1 cellular context compared by ENCODE assay signal in the genomic region with DNA sequence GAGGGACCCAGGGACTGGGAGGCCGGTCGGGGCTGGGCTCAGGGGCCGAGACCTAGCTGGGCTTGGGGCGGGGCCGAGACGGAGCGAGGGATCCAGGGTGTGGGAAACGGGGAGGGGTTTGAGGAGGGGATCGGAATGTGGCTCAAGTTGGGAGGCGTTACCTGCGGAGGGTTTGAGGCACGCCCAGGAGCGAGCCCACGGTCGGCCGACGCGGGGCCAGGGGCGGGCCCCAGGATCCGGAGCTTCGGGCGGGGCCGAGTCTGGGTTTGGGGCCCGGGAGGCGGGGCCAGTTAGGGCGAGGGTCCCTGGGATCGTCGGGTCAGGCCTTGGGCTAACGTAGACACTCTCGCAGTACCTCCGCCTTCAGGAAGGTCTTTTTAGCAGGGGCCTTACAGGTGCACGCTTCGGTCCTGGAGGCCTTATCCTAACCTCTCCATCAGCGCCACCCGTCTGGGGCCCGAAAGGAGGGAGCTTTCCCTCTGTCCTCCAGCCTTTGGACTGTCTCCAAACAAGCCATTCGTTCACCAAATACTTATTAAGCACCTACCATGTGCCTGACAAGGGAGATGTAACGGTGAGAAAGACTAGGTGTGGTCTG.
A peak's percentile ranks its signal among the peaks of the same experiment; 100 is the strongest.
TF ChIP-seq lines count a peak whose summit lies in the region.
"Not testable (repeated sequence)": the region's sequence is repeated elsewhere in the genome, so short reads cannot be mapped to it uniquely, and the experiment has no call there.

No MANE protein-coding gene starts in this region.

TF ChIP-seq in HepG2, 621 proteins besides CTCF, POLR2A, EP300 and RAD21 (continued from another document and continues in another):
- TF ChIP-seq, protein P1, sequence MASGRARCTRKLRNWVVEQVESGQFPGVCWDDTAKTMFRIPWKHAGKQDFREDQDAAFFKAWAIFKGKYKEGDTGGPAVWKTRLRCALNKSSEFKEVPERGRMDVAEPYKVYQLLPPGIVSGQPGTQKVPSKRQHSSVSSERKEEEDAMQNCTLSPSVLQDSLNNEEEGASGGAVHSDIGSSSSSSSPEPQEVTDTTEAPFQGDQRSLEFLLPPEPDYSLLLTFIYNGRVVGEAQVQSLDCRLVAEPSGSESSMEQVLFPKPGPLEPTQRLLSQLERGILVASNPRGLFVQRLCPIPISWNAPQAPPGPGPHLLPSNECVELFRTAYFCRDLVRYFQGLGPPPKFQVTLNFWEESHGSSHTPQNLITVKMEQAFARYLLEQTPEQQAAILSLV (CRISPR knock-in tag; IDR thresholded peaks at IDR 0.05; ENCODE audit: borderline replicate concordance): peak; percentile 45; the same call in 1 of the 2 replicates
- TF ChIP-seq ZNF891 (CRISPR knock-in tag; IDR thresholded peaks at IDR 0.05) (0 out of 2 replicates have a peak, but pooled peaks have one; percentile 35), HDAC1 (CRISPR knock-in tag; IDR thresholded peaks at IDR 0.05) (0 out of 2 replicates have a peak, but pooled peaks have one; percentile 40), ZNF788 (CRISPR knock-in tag; IDR thresholded peaks at IDR 0.05; ENCODE audit: borderline replicate concordance) (peak; percentile 37; the same call in 1 of the 2 replicates), MAZ (CRISPR knock-in tag; IDR thresholded peaks at IDR 0.05; ENCODE audit: low read depth) (peak; percentile 23), PHF8 (CRISPR knock-in tag; IDR thresholded peaks at IDR 0.05) (peak; percentile 47; the same call in 1 of the 2 replicates), SRY (CRISPR knock-in tag; IDR thresholded peaks at IDR 0.05) (peak; percentile 20; the same call in 1 of the 2 replicates), ARNT2 (CRISPR knock-in tag; IDR thresholded peaks at IDR 0.05; ENCODE audit: low read depth) (peak; percentile 43; the same call in 1 of the 2 replicates), ZFY (CRISPR knock-in tag; IDR thresholded peaks at IDR 0.05) (0 out of 2 replicates have a peak, but pooled peaks have one; percentile 41), KAT7 (CRISPR knock-in tag; IDR thresholded peaks at IDR 0.05; ENCODE audit: borderline replicate concordance) (0 out of 2 replicates have a peak, but pooled peaks have one; percentile 51), GABPB1 (CRISPR knock-in tag; IDR thresholded peaks at IDR 0.05) (peak; percentile 48; the same call in 1 of the 2 replicates), KDM2A (CRISPR knock-in tag; IDR thresholded peaks at IDR 0.05; ENCODE audit: borderline replicate concordance, low read depth) (peak; percentile 62; the same call in 1 of the 2 replicates), ZNF430 (CRISPR knock-in tag; IDR thresholded peaks at IDR 0.05) (0 out of 2 replicates have a peak, but pooled peaks have one; percentile 23), KAT8 (CRISPR knock-in tag; IDR thresholded peaks at IDR 0.05) (peak; percentile 24; the same call in 1 of the 2 replicates), RBFOX2 (IDR thresholded peaks at IDR 0.05; ENCODE audit: low read depth, low read length) (peak; percentile 44; the same call in 1 of the 2 replicates), HNRNPLL (IDR thresholded peaks at IDR 0.05; ENCODE audit: low read depth, low read length, poor library complexity, severe bottlenecking) (peak; percentile 37), TOE1 (CRISPR knock-in tag; IDR thresholded peaks at IDR 0.05) (0 out of 2 replicates have a peak, but pooled peaks have one; percentile 34), ERF (CRISPR knock-in tag; IDR thresholded peaks at IDR 0.05) (0 out of 2 replicates have a peak, but pooled peaks have one; percentile 21), SP5 (CRISPR knock-in tag; IDR thresholded peaks at IDR 0.05; ENCODE audit: borderline replicate concordance, low read depth) (peak; percentile 57; the same call in 1 of the 2 replicates)
- TF ChIP-seq, protein P2, sequence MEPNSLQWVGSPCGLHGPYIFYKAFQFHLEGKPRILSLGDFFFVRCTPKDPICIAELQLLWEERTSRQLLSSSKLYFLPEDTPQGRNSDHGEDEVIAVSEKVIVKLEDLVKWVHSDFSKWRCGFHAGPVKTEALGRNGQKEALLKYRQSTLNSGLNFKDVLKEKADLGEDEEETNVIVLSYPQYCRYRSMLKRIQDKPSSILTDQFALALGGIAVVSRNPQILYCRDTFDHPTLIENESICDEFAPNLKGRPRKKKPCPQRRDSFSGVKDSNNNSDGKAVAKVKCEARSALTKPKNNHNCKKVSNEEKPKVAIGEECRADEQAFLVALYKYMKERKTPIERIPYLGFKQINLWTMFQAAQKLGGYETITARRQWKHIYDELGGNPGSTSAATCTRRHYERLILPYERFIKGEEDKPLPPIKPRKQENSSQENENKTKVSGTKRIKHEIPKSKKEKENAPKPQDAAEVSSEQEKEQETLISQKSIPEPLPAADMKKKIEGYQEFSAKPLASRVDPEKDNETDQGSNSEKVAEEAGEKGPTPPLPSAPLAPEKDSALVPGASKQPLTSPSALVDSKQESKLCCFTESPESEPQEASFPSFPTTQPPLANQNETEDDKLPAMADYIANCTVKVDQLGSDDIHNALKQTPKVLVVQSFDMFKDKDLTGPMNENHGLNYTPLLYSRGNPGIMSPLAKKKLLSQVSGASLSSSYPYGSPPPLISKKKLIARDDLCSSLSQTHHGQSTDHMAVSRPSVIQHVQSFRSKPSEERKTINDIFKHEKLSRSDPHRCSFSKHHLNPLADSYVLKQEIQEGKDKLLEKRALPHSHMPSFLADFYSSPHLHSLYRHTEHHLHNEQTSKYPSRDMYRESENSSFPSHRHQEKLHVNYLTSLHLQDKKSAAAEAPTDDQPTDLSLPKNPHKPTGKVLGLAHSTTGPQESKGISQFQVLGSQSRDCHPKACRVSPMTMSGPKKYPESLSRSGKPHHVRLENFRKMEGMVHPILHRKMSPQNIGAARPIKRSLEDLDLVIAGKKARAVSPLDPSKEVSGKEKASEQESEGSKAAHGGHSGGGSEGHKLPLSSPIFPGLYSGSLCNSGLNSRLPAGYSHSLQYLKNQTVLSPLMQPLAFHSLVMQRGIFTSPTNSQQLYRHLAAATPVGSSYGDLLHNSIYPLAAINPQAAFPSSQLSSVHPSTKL (CRISPR knock-in tag; IDR thresholded peaks at IDR 0.05): 0 out of 2 replicates have a peak, but pooled peaks have one; percentile 16
- TF ChIP-seq, protein P3, sequence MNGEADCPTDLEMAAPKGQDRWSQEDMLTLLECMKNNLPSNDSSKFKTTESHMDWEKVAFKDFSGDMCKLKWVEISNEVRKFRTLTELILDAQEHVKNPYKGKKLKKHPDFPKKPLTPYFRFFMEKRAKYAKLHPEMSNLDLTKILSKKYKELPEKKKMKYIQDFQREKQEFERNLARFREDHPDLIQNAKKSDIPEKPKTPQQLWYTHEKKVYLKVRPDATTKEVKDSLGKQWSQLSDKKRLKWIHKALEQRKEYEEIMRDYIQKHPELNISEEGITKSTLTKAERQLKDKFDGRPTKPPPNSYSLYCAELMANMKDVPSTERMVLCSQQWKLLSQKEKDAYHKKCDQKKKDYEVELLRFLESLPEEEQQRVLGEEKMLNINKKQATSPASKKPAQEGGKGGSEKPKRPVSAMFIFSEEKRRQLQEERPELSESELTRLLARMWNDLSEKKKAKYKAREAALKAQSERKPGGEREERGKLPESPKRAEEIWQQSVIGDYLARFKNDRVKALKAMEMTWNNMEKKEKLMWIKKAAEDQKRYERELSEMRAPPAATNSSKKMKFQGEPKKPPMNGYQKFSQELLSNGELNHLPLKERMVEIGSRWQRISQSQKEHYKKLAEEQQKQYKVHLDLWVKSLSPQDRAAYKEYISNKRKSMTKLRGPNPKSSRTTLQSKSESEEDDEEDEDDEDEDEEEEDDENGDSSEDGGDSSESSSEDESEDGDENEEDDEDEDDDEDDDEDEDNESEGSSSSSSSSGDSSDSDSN (CRISPR knock-in tag; IDR thresholded peaks at IDR 0.05): 0 out of 2 replicates have a peak, but pooled peaks have one; percentile 23
- TF ChIP-seq, protein P4, sequence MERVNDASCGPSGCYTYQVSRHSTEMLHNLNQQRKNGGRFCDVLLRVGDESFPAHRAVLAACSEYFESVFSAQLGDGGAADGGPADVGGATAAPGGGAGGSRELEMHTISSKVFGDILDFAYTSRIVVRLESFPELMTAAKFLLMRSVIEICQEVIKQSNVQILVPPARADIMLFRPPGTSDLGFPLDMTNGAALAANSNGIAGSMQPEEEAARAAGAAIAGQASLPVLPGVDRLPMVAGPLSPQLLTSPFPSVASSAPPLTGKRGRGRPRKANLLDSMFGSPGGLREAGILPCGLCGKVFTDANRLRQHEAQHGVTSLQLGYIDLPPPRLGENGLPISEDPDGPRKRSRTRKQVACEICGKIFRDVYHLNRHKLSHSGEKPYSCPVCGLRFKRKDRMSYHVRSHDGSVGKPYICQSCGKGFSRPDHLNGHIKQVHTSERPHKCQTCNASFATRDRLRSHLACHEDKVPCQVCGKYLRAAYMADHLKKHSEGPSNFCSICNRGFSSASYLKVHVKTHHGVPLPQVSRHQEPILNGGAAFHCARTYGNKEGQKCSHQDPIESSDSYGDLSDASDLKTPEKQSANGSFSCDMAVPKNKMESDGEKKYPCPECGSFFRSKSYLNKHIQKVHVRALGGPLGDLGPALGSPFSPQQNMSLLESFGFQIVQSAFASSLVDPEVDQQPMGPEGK (CRISPR knock-in tag; IDR thresholded peaks at IDR 0.05): peak; percentile 21; the same call in 1 of the 2 replicates
- not testable (repeated sequence) for TF ChIP-seq MAZ (IDR thresholded peaks at IDR 0.05; ENCODE audit: borderline replicate concordance, low read depth, low read length)
- TF ChIP-seq, protein P5, sequence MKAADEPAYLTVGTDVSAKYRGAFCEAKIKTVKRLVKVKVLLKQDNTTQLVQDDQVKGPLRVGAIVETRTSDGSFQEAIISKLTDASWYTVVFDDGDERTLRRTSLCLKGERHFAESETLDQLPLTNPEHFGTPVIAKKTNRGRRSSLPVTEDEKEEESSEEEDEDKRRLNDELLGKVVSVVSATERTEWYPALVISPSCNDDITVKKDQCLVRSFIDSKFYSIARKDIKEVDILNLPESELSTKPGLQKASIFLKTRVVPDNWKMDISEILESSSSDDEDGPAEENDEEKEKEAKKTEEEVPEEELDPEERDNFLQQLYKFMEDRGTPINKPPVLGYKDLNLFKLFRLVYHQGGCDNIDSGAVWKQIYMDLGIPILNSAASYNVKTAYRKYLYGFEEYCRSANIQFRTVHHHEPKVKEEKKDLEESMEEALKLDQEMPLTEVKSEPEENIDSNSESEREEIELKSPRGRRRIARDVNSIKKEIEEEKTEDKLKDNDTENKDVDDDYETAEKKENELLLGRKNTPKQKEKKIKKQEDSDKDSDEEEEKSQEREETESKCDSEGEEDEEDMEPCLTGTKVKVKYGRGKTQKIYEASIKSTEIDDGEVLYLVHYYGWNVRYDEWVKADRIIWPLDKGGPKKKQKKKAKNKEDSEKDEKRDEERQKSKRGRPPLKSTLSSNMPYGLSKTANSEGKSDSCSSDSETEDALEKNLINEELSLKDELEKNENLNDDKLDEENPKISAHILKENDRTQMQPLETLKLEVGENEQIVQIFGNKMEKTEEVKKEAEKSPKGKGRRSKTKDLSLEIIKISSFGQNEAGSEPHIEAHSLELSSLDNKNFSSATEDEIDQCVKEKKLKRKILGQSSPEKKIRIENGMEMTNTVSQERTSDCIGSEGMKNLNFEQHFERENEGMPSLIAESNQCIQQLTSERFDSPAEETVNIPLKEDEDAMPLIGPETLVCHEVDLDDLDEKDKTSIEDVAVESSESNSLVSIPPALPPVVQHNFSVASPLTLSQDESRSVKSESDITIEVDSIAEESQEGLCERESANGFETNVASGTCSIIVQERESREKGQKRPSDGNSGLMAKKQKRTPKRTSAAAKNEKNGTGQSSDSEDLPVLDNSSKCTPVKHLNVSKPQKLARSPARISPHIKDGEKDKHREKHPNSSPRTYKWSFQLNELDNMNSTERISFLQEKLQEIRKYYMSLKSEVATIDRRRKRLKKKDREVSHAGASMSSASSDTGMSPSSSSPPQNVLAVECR (CRISPR knock-in tag; IDR thresholded peaks at IDR 0.05; ENCODE audit: borderline replicate concordance): peak; percentile 27; the same call in 1 of the 2 replicates
- TF ChIP-seq, protein P6, sequence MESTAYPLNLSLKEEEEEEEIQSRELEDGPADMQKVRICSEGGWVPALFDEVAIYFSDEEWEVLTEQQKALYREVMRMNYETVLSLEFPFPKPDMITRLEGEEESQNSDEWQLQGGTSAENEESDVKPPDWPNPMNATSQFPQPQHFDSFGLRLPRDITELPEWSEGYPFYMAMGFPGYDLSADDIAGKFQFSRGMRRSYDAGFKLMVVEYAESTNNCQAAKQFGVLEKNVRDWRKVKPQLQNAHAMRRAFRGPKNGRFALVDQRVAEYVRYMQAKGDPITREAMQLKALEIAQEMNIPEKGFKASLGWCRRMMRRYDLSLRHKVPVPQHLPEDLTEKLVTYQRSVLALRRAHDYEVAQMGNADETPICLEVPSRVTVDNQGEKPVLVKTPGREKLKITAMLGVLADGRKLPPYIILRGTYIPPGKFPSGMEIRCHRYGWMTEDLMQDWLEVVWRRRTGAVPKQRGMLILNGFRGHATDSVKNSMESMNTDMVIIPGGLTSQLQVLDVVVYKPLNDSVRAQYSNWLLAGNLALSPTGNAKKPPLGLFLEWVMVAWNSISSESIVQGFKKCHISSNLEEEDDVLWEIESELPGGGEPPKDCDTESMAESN (CRISPR knock-in tag; conservative IDR thresholded peaks at IDR 0.05): peak; percentile 30; the same call in 1 of the 2 replicates
- TF ChIP-seq, protein P7, sequence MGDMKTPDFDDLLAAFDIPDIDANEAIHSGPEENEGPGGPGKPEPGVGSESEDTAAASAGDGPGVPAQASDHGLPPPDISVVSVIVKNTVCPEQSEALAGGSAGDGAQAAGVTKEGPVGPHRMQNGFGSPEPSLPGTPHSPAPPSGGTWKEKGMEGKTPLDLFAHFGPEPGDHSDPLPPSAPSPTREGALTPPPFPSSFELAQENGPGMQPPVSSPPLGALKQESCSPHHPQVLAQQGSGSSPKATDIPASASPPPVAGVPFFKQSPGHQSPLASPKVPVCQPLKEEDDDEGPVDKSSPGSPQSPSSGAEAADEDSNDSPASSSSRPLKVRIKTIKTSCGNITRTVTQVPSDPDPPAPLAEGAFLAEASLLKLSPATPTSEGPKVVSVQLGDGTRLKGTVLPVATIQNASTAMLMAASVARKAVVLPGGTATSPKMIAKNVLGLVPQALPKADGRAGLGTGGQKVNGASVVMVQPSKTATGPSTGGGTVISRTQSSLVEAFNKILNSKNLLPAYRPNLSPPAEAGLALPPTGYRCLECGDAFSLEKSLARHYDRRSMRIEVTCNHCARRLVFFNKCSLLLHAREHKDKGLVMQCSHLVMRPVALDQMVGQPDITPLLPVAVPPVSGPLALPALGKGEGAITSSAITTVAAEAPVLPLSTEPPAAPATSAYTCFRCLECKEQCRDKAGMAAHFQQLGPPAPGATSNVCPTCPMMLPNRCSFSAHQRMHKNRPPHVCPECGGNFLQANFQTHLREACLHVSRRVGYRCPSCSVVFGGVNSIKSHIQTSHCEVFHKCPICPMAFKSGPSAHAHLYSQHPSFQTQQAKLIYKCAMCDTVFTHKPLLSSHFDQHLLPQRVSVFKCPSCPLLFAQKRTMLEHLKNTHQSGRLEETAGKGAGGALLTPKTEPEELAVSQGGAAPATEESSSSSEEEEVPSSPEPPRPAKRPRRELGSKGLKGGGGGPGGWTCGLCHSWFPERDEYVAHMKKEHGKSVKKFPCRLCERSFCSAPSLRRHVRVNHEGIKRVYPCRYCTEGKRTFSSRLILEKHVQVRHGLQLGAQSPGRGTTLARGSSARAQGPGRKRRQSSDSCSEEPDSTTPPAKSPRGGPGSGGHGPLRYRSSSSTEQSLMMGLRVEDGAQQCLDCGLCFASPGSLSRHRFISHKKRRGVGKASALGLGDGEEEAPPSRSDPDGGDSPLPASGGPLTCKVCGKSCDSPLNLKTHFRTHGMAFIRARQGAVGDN (CRISPR knock-in tag; IDR thresholded peaks at IDR 0.05): peak; percentile 61; the same call in 1 of the 2 replicates
- TF ChIP-seq, protein P8, sequence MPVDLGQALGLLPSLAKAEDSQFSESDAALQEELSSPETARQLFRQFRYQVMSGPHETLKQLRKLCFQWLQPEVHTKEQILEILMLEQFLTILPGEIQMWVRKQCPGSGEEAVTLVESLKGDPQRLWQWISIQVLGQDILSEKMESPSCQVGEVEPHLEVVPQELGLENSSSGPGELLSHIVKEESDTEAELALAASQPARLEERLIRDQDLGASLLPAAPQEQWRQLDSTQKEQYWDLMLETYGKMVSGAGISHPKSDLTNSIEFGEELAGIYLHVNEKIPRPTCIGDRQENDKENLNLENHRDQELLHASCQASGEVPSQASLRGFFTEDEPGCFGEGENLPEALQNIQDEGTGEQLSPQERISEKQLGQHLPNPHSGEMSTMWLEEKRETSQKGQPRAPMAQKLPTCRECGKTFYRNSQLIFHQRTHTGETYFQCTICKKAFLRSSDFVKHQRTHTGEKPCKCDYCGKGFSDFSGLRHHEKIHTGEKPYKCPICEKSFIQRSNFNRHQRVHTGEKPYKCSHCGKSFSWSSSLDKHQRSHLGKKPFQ (CRISPR knock-in tag; IDR thresholded peaks at IDR 0.05; ENCODE audit: insufficient replicate concordance): peak; percentile 53
